Comparison of ENCODE assay signal across 20 cellular contexts in the genomic region with DNA sequence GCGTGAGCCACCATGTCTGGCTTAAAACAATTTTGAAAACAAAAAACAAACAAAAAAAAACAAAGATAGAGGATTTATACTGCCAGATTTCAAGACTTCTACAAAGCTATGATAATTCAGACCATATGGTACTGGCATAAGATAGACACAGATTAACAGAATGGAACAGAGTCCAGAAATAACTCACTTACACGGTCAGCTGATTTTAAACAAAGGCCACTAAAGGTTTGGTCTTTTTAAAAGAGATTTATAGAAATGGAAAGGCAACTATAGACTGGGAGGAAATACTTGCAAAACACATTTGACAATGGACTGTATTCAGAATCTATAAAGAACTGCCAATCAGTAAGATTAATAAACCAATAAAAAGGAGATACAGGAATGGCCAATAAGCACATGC. TPM values are rescaled to one million over a fixed set of nuclear protein-coding genes. Genes with fewer than 3 reads are reported as not detected.
DNase-seq lines count a peak whose midpoint lies in the region; ATAC-seq and TF ChIP-seq lines count a peak whose summit lies in the region.
"Had no signal": no experiment of that assay in that cellular context is flagged by ENCODE, and none has a peak within 500 bp of the region (broad histone marks: within the 10 kb centered on the region; RNA-seq: fewer than 3 reads in every experiment).

No MANE protein-coding gene starts in this region.

- H3K36me3 Mint-ChIP-seq in endodermal cell (ENCODE audit: low read depth), result peaks cover 31% of the 10 kb centered on the region
- peaks cover 16% of the 10 kb centered on the region for H3K36me3 Mint-ChIP-seq in progenitor cell of endocrine pancreas (ENCODE audit: insufficient read depth)
- peaks cover 27% of the 10 kb centered on the region for H3K36me3 Mint-ChIP-seq in WTC11

- no peak overlapping the region for H3K27ac ChIP-seq in endodermal cell (ENCODE audit: low read depth, low read length)
- H3K27ac ChIP-seq: brain microvascular endothelial cell, gastroesophageal sphincter, neutrophil, transverse colon had no signal

- CTCF ChIA-PET in WTC11 (lab: Charles Lee), result no interaction called here

- no peak overlapping the region for H3K9ac ChIP-seq in endodermal cell (ENCODE audit: extremely low read depth, low read length, poor library complexity, severe bottlenecking)

- H3K4me1 ChIP-seq in endodermal cell (ENCODE audit: control insufficient read depth, insufficient read depth, low read length), result no peaks in the 10 kb centered on the region
- H3K4me1 ChIP-seq: BE2C, Caco-2, transverse colon had no signal

- H3K4me3 ChIP-seq in endodermal cell (ENCODE audit: low read length), result peak overlapping the region; percentile 13
- H3K4me3 ChIP-seq: gastroesophageal sphincter, transverse colon had no signal

- POLR2A ChIA-PET in WTC11 (lab: Charles Lee), result no interaction called here

- no peak for TF ChIP-seq CTCF in endodermal cell (conservative IDR thresholded peaks at IDR 0.05)
- TF ChIP-seq CTCF in progenitor cell of endocrine pancreas (IDR thresholded peaks at IDR 0.05; ENCODE audit: unreplicated experiment), result no peak
- no peak for TF ChIP-seq CTCF in WTC11 (IDR thresholded peaks at IDR 0.05)

- H3K27me3 Mint-ChIP-seq in endodermal cell (ENCODE audit: insufficient read depth) (no peaks in the 10 kb centered on the region), progenitor cell of endocrine pancreas (no peaks in the 10 kb centered on the region), WTC11 (ENCODE audit: low read depth) (no peaks in the 10 kb centered on the region)
- H3K27me3 Mint-ChIP-seq: activated CD4-positive, alpha-beta T cell treated with anti-CD3 and anti-CD28 coated beads for 36 hours; stimulated activated naive CD8-positive, alpha-beta T cell treated with anti-CD3 and anti-CD28 coated beads, Interleukin-15, Interleukin-2, amounts not matched to agents 100 ng/mL and 50 ng/mL, for 24 hours had no signal

- peaks cover 34% of the 10 kb centered on the region for H3K36me3 ChIP-seq in endodermal cell (ENCODE audit: control insufficient read depth, insufficient read depth, low read length)
- H3K36me3 ChIP-seq: BE2C, brain microvascular endothelial cell, neutrophil, transverse colon had no signal

- DNase-seq in GM04503 (ENCODE audit: low read depth), result peak; percentile 7
- DNase-seq in NCI-H82 (lab: John Stamatoyannopoulos, UW), result peak; percentile 55
- DNase-seq in endodermal cell, result no peak
- DNase-seq in progenitor cell of endocrine pancreas (ENCODE audit: low spot score, unreplicated experiment), result no peak
- DNase-seq in NK-92 treated with Interleukin-12 subunit alpha and Interleukin-12 subunit beta, amount 100 ng/mL, for 24 hours (lab: John Stamatoyannopoulos, UW), result no peak
- no peak for DNase-seq in WTC11 (ENCODE audit: low spot score)
- no peak for DNase-seq in NOMO-1 treated with dmso at 0.1 percent for 144 hours (lab: John Stamatoyannopoulos, UW; ENCODE audit: unreplicated experiment)
- DNase-seq: activated CD4-positive, alpha-beta T cell treated with anti-CD3 and anti-CD28 coated beads for 36 hours; BE2C; brain microvascular endothelial cell; Caco-2; cortex of kidney; KG1; NCI-H1930; stimulated activated CD4-positive, alpha-beta T cell treated with anti-CD3 and anti-CD28 coated beads, Interleukin-4, amount 100 ng/mL, for 1 hour; SW 1271; transverse colon had no signal

- peaks cover 8% of the 10 kb centered on the region for H3K4me1 Mint-ChIP-seq in endodermal cell
- no peaks in the 10 kb centered on the region for H3K4me1 Mint-ChIP-seq in progenitor cell of endocrine pancreas (ENCODE audit: low read depth)
- peaks cover 6% of the 10 kb centered on the region; the same call in 1 of the 2 replicates for H3K4me1 Mint-ChIP-seq in WTC11

- peaks cover 23% of the 10 kb centered on the region for H3K9me3 ChIP-seq in endodermal cell (ENCODE audit: control insufficient read depth, low read length)
- H3K9me3 ChIP-seq: BE2C, Caco-2, gastroesophageal sphincter, neutrophil, transverse colon had no signal

- H3K9me3 Mint-ChIP-seq in endodermal cell (peaks cover 19% of the 10 kb centered on the region), progenitor cell of endocrine pancreas (ENCODE audit: low read depth) (peaks cover 5% of the 10 kb centered on the region), WTC11 (peaks cover 12% of the 10 kb centered on the region)

- H3K4me3 Mint-ChIP-seq in endodermal cell (no peak overlapping the region), progenitor cell of endocrine pancreas (ENCODE audit: low read depth) (no peak overlapping the region), WTC11 (no peak overlapping the region)
- H3K4me3 Mint-ChIP-seq: activated CD4-positive, alpha-beta T cell treated with anti-CD3 and anti-CD28 coated beads for 36 hours; stimulated activated naive CD8-positive, alpha-beta T cell treated with anti-CD3 and anti-CD28 coated beads, Interleukin-15, Interleukin-2, amounts not matched to agents 100 ng/mL and 50 ng/mL, for 24 hours had no signal

- 94 to 95% methylated on average over 2 of the region's 2 CpGs for WGBS in endodermal cell (ENCODE audit: insufficient coverage in 1 of 2, insufficient read length in 1 of 2), 2 experiments

- no peak for ATAC-seq in WTC11
- ATAC-seq: activated CD4-positive, alpha-beta T cell treated with anti-CD3 and anti-CD28 coated beads for 36 hours; gastroesophageal sphincter had no signal

- no peak overlapping the region for H3K27ac Mint-ChIP-seq in endodermal cell
- peak overlapping the region; percentile 68 for H3K27ac Mint-ChIP-seq in progenitor cell of endocrine pancreas
- no peak overlapping the region for H3K27ac Mint-ChIP-seq in WTC11
- H3K27ac Mint-ChIP-seq: activated CD4-positive, alpha-beta T cell treated with anti-CD3 and anti-CD28 coated beads for 36 hours; stimulated activated naive CD8-positive, alpha-beta T cell treated with anti-CD3 and anti-CD28 coated beads, Interleukin-15, Interleukin-2, amounts not matched to agents 100 ng/mL and 50 ng/mL, for 24 hours had no signal

- no peaks in the 10 kb centered on the region for H3K27me3 ChIP-seq in endodermal cell (ENCODE audit: control insufficient read depth, insufficient read depth, low read length, poor library complexity, severe bottlenecking)
- H3K27me3 ChIP-seq: BE2C, brain microvascular endothelial cell, gastroesophageal sphincter, neutrophil, transverse colon had no signal

TF ChIP-seq in WTC11, 78 proteins besides CTCF, POLR2A, EP300 and RAD21:
- TF ChIP-seq ETV6 (CRISPR knock-in tag; IDR thresholded peaks at IDR 0.05) (no peak), ELF4 (CRISPR knock-in tag; IDR thresholded peaks at IDR 0.05; ENCODE audit: low read depth) (no peak), JAZF1 (CRISPR knock-in tag; IDR thresholded peaks at IDR 0.05) (no peak)

RNA-seq across cellular contexts. Expression of gene MNT, which starts 48.6 kb away (rescaled TPM):
- total RNA-seq in endodermal cell (10 to 100 TPM; 25.3 to 30.2 TPM), progenitor cell of endocrine pancreas (32.1 and 35.5 TPM in 2 replicates), WTC11 (2021) (18.3 to 21.6 TPM (median 18.4 TPM) in 3 replicates)
- 19.1 TPM for polyA plus RNA-seq in endodermal cell (2013, experiment 1 of 2)
- 20.1 TPM for polyA plus RNA-seq in endodermal cell (2013, experiment 2 of 2)

Comparison
In these comparisons a context has a peak if more than half of its experiments do, and no peak if none do; other contexts are left out.
1. DNase-seq: peak in GM04503 (single experiment) and NCI-H82 (single experiment); none in endodermal cell (single experiment), progenitor cell of endocrine pancreas (single experiment), NK-92 treated with Interleukin-12 subunit alpha and Interleukin-12 subunit beta, amount 100 ng/mL, for 24 hours (single experiment), WTC11 (single experiment) and NOMO-1 treated with dmso at 0.1 percent for 144 hours (single experiment).